1 cellular context compared by ENCODE assay signal in genomic region chr19:49118565-49119410, GRCh38.
A peak's percentile ranks its signal among the peaks of the same experiment; 100 is the strongest.
TF ChIP-seq lines count a peak whose summit lies in the region.

Gene C19orf73 (minus strand): TSS chr19:49119143. CDS start chr19:49119022, 121 bp downstream.

TF ChIP-seq in HepG2, 621 proteins besides CTCF, POLR2A, EP300 and RAD21 (continued from another document and continues in another):
- TF ChIP-seq MLX (CRISPR knock-in tag; IDR thresholded peaks at IDR 0.05), result 0 out of 2 replicates have a peak, but pooled peaks have one; percentile 11
- TF ChIP-seq NFRKB (IDR thresholded peaks at IDR 0.05), result no peak
- no peak for TF ChIP-seq MLLT10 (CRISPR knock-in tag; IDR thresholded peaks at IDR 0.05)
- peak; percentile 49 for TF ChIP-seq AGO1 (IDR thresholded peaks at IDR 0.05; ENCODE audit: low read depth, low read length, poor library complexity, severe bottlenecking)
- TF ChIP-seq ZNF720 (CRISPR knock-in tag; IDR thresholded peaks at IDR 0.05), result no peak
- TF ChIP-seq TBL1XR1 (IDR thresholded peaks at IDR 0.05; ENCODE audit: borderline replicate concordance, low read length, partially characterized antibody), result no peak
- TF ChIP-seq ELF3 (CRISPR knock-in tag; IDR thresholded peaks at IDR 0.05), result peak; percentile 50; the same call in 1 of the 2 replicates
- TF ChIP-seq ZNF552 (CRISPR knock-in tag; IDR thresholded peaks at IDR 0.05; ENCODE audit: borderline replicate concordance), result peak; percentile 78; the same call in 1 of the 2 replicates
- no peak for TF ChIP-seq ZNF33A (CRISPR knock-in tag; IDR thresholded peaks at IDR 0.05; ENCODE audit: borderline replicate concordance)
- TF ChIP-seq HCFC1 (IDR thresholded peaks at IDR 0.05; ENCODE audit: low read depth, low read length), result no peak
- TF ChIP-seq ATF3 (CRISPR knock-in tag; IDR thresholded peaks at IDR 0.05), result peak; percentile 86
- no peak for TF ChIP-seq ZNF30 (CRISPR knock-in tag; IDR thresholded peaks at IDR 0.05)
- TF ChIP-seq BCLAF1 (IDR thresholded peaks at IDR 0.05), result no peak
- no peak for TF ChIP-seq TRIM24 (CRISPR knock-in tag; IDR thresholded peaks at IDR 0.05)
- no peak for TF ChIP-seq ZMYM3 (CRISPR knock-in tag; IDR thresholded peaks at IDR 0.05)
- 0 out of 2 replicates have a peak, but pooled peaks have one; percentile 18 for TF ChIP-seq PCBP1 (IDR thresholded peaks at IDR 0.05; ENCODE audit: borderline replicate concordance, low read depth, low read length)
- TF ChIP-seq U2AF2 (IDR thresholded peaks at IDR 0.05; ENCODE audit: low read depth, low read length), result no peak
- TF ChIP-seq MIER2 (CRISPR knock-in tag; IDR thresholded peaks at IDR 0.05), result 0 out of 2 replicates have a peak, but pooled peaks have one; percentile 44
- no peak for TF ChIP-seq SYNCRIP (IDR thresholded peaks at IDR 0.05; ENCODE audit: insufficient read depth, low read depth, low read length)
- TF ChIP-seq RFXANK (CRISPR knock-in tag; IDR thresholded peaks at IDR 0.05), result no peak
- TF ChIP-seq ZNF530 (CRISPR knock-in tag; IDR thresholded peaks at IDR 0.05; ENCODE audit: low read depth), result no peak
- TF ChIP-seq RNF219 (CRISPR knock-in tag; IDR thresholded peaks at IDR 0.05), result no peak
- no peak for TF ChIP-seq NR3C1 (CRISPR knock-in tag; IDR thresholded peaks at IDR 0.05)
- TF ChIP-seq KDM3A (CRISPR knock-in tag; IDR thresholded peaks at IDR 0.05; ENCODE audit: low read depth), result peak; percentile 54; the same call in 1 of the 2 replicates
- TF ChIP-seq TEAD3 (CRISPR knock-in tag; optimal IDR thresholded peaks at IDR 0.05; ENCODE audit: borderline replicate concordance), result no peak
- no peak; the same call in 1 of the 2 replicates for TF ChIP-seq ZBTB26 (CRISPR knock-in tag; IDR thresholded peaks at IDR 0.05; ENCODE audit: borderline replicate concordance)
- peak; percentile 76 for TF ChIP-seq CREB1 (IDR thresholded peaks at IDR 0.05)
- no peak for TF ChIP-seq CREB1 (CRISPR knock-in tag; IDR thresholded peaks at IDR 0.05)
- TF ChIP-seq ZBTB38 (CRISPR knock-in tag; IDR thresholded peaks at IDR 0.05), result peak; percentile 80
- no peak for TF ChIP-seq ELF1 (CRISPR knock-in tag; IDR thresholded peaks at IDR 0.05)
- peak; percentile 62; the same call in 1 of the 2 replicates for TF ChIP-seq ZNF232 (CRISPR knock-in tag; IDR thresholded peaks at IDR 0.05; ENCODE audit: borderline replicate concordance)
- TF ChIP-seq SNAPC4 (CRISPR knock-in tag; IDR thresholded peaks at IDR 0.05), result no peak
- TF ChIP-seq NBN (conservative IDR thresholded peaks at IDR 0.05), result no peak
- peak; percentile 93 for TF ChIP-seq FOXK2 (IDR thresholded peaks at IDR 0.05)
- peak; percentile 85 for TF ChIP-seq BHLHE40 (IDR thresholded peaks at IDR 0.05; ENCODE audit: low read length)
- no peak for TF ChIP-seq CENPBD1 (CRISPR knock-in tag; IDR thresholded peaks at IDR 0.05; ENCODE audit: borderline replicate concordance, low read depth)
- no peak for TF ChIP-seq GFI1 (CRISPR knock-in tag; IDR thresholded peaks at IDR 0.05; ENCODE audit: borderline replicate concordance)
- TF ChIP-seq ZNF547 (CRISPR knock-in tag; IDR thresholded peaks at IDR 0.05), result peak; percentile 71; the same call in 1 of the 2 replicates
- TF ChIP-seq PRPF4 (IDR thresholded peaks at IDR 0.05; ENCODE audit: low read depth, low read length, poor library complexity, severe bottlenecking), result no peak
- no peak for TF ChIP-seq HDAC6 (IDR thresholded peaks at IDR 0.05; ENCODE audit: low read depth, low read length)
- TF ChIP-seq YEATS4 (CRISPR knock-in tag; IDR thresholded peaks at IDR 0.05; ENCODE audit: borderline replicate concordance), result peak; percentile 88
- no peak for TF ChIP-seq GABPA (IDR thresholded peaks at IDR 0.05; ENCODE audit: low read depth, low read length)
- TF ChIP-seq GABPA (CRISPR knock-in tag; IDR thresholded peaks at IDR 0.05; ENCODE audit: low read depth), result no peak
- no peak for TF ChIP-seq TRAFD1 (CRISPR knock-in tag; IDR thresholded peaks at IDR 0.05; ENCODE audit: borderline replicate concordance)
- TF ChIP-seq ZNF350 (CRISPR knock-in tag; IDR thresholded peaks at IDR 0.05; ENCODE audit: borderline replicate concordance, low read depth), result peak; percentile 72
- TF ChIP-seq SKI (IDR thresholded peaks at IDR 0.05; ENCODE audit: partially characterized antibody), result peak; percentile 78
- TF ChIP-seq NR2C2 (CRISPR knock-in tag; IDR thresholded peaks at IDR 0.05; ENCODE audit: borderline replicate concordance), result peak; percentile 73
- no peak; the same call in 1 of the 2 replicates for TF ChIP-seq ZNF740 (CRISPR knock-in tag; IDR thresholded peaks at IDR 0.05)
- TF ChIP-seq E2F5 (CRISPR knock-in tag; conservative IDR thresholded peaks at IDR 0.05), result peak; percentile 63; the same call in 1 of the 2 replicates
- TF ChIP-seq ZBTB25 (CRISPR knock-in tag; IDR thresholded peaks at IDR 0.05), result peak; percentile 26; the same call in 1 of the 2 replicates
- TF ChIP-seq ARHGAP35 (CRISPR knock-in tag; IDR thresholded peaks at IDR 0.05; ENCODE audit: borderline replicate concordance), result peak; percentile 82
